Comparison of ENCODE assay signal across 1 cellular context in genomic region chr16:19709381-19710136, GRCh38.
TF ChIP-seq lines count a peak whose summit lies in the region.

No MANE protein-coding gene starts in this region.

TF ChIP-seq in H1, 55 proteins besides CTCF, POLR2A, EP300 and RAD21:
- TF ChIP-seq CTBP2 (IDR thresholded peaks at IDR 0.05; ENCODE audit: borderline replicate concordance, insufficient read depth, insufficient read length, low read length) (no peak), FOSL1 (IDR thresholded peaks at IDR 0.05; ENCODE audit: insufficient read depth, low read depth, low read length) (no peak), CHD7 (IDR thresholded peaks at IDR 0.05; ENCODE audit: insufficient replicate concordance, low read length) (no peak), HDAC6 (IDR thresholded peaks at IDR 0.05; ENCODE audit: low read depth, low read length) (no peak), BACH1 (IDR thresholded peaks at IDR 0.05; ENCODE audit: low read length) (no peak)
